ENCODE assay signal across 9 cellular contexts in the genomic region with DNA sequence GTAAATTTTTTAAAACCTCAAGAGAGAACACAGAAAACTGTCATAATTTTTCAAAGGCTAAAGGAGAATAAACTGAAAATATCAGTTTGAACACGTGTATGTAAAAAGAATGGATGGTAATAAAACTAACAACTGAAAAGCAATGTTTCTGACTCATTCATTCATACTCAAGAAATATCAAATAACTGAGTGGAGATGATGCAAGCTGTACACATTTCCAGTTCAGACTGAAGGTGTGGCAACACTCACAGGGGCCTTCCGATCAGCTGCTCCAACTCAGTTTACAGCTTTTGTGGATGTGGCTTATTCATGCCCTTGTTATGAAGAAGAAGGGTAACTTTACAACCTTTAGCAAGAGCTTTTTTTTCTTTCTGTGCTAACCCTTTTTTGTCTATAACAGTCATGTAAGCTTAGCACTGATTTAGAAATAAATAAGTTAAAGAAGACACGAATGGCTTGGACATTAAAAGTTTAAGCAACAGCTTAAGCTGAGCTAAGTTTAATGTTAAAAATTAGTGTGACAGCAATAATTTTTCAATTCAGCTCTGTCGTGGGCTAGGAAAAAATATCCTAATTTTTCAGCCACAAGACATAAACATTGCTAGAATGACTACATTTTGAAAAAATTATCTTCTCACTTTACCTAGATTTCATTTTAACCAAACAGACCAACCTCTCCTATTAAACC.
DNase-seq lines count a peak whose midpoint lies in the region; ATAC-seq and TF ChIP-seq lines count a peak whose summit lies in the region.
"Had no signal": no experiment of that assay in that cellular context is flagged by ENCODE, and none has a peak within 500 bp of the region (broad histone marks: within the 10 kb centered on the region; RNA-seq: fewer than 3 reads in every experiment).

No MANE protein-coding gene starts in this region.

- H3K36me3 Mint-ChIP-seq in stimulated activated effector memory CD8-positive, alpha-beta T cell treated with anti-CD3 and anti-CD28 coated beads, Interleukin-12 subunit alpha, Interleukin-12 subunit beta, amount 100 ng/mL, for 72 hours, result peaks cover 83% of the 10 kb centered on the region

- H3K9me3 Mint-ChIP-seq in stimulated activated effector memory CD8-positive, alpha-beta T cell treated with anti-CD3 and anti-CD28 coated beads, Interleukin-12 subunit alpha, Interleukin-12 subunit beta, amount 100 ng/mL, for 72 hours, result no peaks in the 10 kb centered on the region

- peak; percentile 56 for ATAC-seq in stimulated activated effector memory CD8-positive, alpha-beta T cell treated with anti-CD3 and anti-CD28 coated beads, Interleukin-12 subunit alpha, Interleukin-12 subunit beta, amount 100 ng/mL, for 72 hours
- no peak for ATAC-seq in HG02763 (IDR thresholded peaks at IDR 0.05; ENCODE audit: unreplicated experiment)

- H3K4me3 Mint-ChIP-seq in stimulated activated effector memory CD8-positive, alpha-beta T cell treated with anti-CD3 and anti-CD28 coated beads, Interleukin-12 subunit alpha, Interleukin-12 subunit beta, amount 100 ng/mL, for 72 hours, result peak overlapping the region; percentile 87

- peaks cover 32% of the 10 kb centered on the region for H3K4me1 Mint-ChIP-seq in stimulated activated effector memory CD8-positive, alpha-beta T cell treated with anti-CD3 and anti-CD28 coated beads, Interleukin-12 subunit alpha, Interleukin-12 subunit beta, amount 100 ng/mL, for 72 hours

- H3K27ac Mint-ChIP-seq in stimulated activated effector memory CD8-positive, alpha-beta T cell treated with anti-CD3 and anti-CD28 coated beads, Interleukin-12 subunit alpha, Interleukin-12 subunit beta, amount 100 ng/mL, for 72 hours, result peak overlapping the region; percentile 96

- no peaks in the 10 kb centered on the region; the same call in 1 of the 2 replicates for H3K27me3 ChIP-seq in MG63
- H3K27me3 ChIP-seq: tibial nerve had no signal

- H3K4me3 ChIP-seq in MG63 (no peak overlapping the region), foreskin fibroblast (ENCODE audit: low read depth in 1 of 2, low read length in 2 of 2) (peak overlapping the region in 1 of 2 donors; percentile 76)

- in situ Hi-C loops in GM13977 (cut with MboI; ENCODE audit: low pct_unique_long_range_greater_than_20kb, low sequenced_read_pairs, unreplicated experiment) (no loop called here), GM13976 (cut with MboI; ENCODE audit: low sequenced_read_pairs, unreplicated experiment) (no loop called here)

- DNase-seq in AML-193 (lab: John Stamatoyannopoulos, UW) (peak; percentile 76 to 78), MG63 (peak; percentile 58), foreskin fibroblast (peak; percentile 96 to 97), GM13977 (ENCODE audit: low spot score) (no peak), GM13976 (ENCODE audit: low spot score) (no peak)
- peak; percentile 38 to 52 for DNase-seq in activated CD4-positive, alpha-beta T cell treated with anti-CD3 and anti-CD28 coated beads, Interleukin-2, amount 50 U/mL, for 48 hours
- peak in 1 of 2 donors; percentile 10 for DNase-seq in stimulated activated effector memory CD8-positive, alpha-beta T cell treated with anti-CD3 and anti-CD28 coated beads, Interleukin-12 subunit alpha, Interleukin-12 subunit beta, amount 100 ng/mL, for 72 hours (ENCODE audit: low spot score in 2 of 2)

- no peaks in the 10 kb centered on the region for H3K9me3 ChIP-seq in MG63
- H3K9me3 ChIP-seq: tibial nerve had no signal

- H3K36me3 ChIP-seq in MG63, result no peaks in the 10 kb centered on the region
- H3K36me3 ChIP-seq: tibial nerve had no signal

- no peak for TF ChIP-seq CTCF in foreskin fibroblast (IDR thresholded peaks at IDR 0.05; ENCODE audit: low read depth, low read length)
- no peak for TF ChIP-seq CTCF in GM13977 (IDR thresholded peaks at IDR 0.05; ENCODE audit: extremely low read depth, insufficient read depth, missing control alignments)
- TF ChIP-seq CTCF in GM13976 (IDR thresholded peaks at IDR 0.05; ENCODE audit: borderline replicate concordance, control extremely low read depth, extremely low read depth, insufficient read depth, missing control alignments), result no peak

Comparison
In these comparisons a context has a peak if more than half of its experiments do, and no peak if none do; other contexts are left out.
1. DNase-seq: peak in AML-193 (2 of 2), MG63 (single experiment), activated CD4-positive, alpha-beta T cell treated with anti-CD3 and anti-CD28 coated beads, Interleukin-2, amount 50 U/mL, for 48 hours (2 of 2) and foreskin fibroblast (2 of 2); none in GM13977 (single experiment) and GM13976 (single experiment).